1 cellular context compared by ENCODE assay signal in genomic region chr19:47411696-47412095, GRCh38. TPM values are rescaled to one million over a fixed set of nuclear protein-coding genes. Genes with fewer than 3 reads are reported as not detected.
"Had no signal": no experiment of that assay in that cellular context is flagged by ENCODE, and none has a peak within 500 bp of the region (broad histone marks: within the 10 kb centered on the region; RNA-seq: fewer than 3 reads in every experiment).

No MANE protein-coding gene starts in this region.

RNA-seq across cellular contexts. Expression of gene SLC8A2, which starts 60.0 kb away (rescaled TPM):
- total RNA-seq: tibial nerve had no signal
